1 cellular context compared by ENCODE assay signal in the genomic region with DNA sequence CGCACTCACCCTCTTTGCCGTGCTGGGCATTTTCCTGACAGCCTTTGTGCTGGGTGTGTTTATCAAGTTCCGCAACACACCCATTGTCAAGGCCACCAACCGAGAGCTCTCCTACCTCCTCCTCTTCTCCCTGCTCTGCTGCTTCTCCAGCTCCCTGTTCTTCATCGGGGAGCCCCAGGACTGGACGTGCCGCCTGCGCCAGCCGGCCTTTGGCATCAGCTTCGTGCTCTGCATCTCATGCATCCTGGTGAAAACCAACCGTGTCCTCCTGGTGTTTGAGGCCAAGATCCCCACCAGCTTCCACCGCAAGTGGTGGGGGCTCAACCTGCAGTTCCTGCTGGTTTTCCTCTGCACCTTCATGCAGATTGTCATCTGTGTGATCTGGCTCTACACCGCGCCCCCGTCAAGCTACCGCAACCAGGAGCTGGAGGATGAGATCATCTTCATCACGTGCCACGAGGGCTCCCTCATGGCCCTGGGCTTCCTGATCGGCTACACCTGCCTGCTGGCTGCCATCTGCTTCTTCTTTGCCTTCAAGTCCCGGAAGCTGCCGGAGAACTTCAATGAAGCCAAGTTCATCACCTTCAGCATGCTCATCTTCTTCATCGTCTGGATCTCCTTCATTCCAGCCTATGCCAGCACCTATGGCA.
TF ChIP-seq lines count a peak whose summit lies in the region.

No MANE protein-coding gene starts in this region.

TF ChIP-seq in A549, 52 proteins besides CTCF, POLR2A, EP300 and RAD21 (continued from another document):
- TF ChIP-seq, protein P1, sequence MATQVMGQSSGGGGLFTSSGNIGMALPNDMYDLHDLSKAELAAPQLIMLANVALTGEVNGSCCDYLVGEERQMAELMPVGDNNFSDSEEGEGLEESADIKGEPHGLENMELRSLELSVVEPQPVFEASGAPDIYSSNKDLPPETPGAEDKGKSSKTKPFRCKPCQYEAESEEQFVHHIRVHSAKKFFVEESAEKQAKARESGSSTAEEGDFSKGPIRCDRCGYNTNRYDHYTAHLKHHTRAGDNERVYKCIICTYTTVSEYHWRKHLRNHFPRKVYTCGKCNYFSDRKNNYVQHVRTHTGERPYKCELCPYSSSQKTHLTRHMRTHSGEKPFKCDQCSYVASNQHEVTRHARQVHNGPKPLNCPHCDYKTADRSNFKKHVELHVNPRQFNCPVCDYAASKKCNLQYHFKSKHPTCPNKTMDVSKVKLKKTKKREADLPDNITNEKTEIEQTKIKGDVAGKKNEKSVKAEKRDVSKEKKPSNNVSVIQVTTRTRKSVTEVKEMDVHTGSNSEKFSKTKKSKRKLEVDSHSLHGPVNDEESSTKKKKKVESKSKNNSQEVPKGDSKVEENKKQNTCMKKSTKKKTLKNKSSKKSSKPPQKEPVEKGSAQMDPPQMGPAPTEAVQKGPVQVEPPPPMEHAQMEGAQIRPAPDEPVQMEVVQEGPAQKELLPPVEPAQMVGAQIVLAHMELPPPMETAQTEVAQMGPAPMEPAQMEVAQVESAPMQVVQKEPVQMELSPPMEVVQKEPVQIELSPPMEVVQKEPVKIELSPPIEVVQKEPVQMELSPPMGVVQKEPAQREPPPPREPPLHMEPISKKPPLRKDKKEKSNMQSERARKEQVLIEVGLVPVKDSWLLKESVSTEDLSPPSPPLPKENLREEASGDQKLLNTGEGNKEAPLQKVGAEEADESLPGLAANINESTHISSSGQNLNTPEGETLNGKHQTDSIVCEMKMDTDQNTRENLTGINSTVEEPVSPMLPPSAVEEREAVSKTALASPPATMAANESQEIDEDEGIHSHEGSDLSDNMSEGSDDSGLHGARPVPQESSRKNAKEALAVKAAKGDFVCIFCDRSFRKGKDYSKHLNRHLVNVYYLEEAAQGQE (IDR thresholded peaks at IDR 0.05) = no peak
- TF ChIP-seq JUNB (IDR thresholded peaks at IDR 0.05) (no peak), CHD2 (IDR thresholded peaks at IDR 0.05; ENCODE audit: low read length, partially characterized antibody) (no peak), MAZ (IDR thresholded peaks at IDR 0.05; ENCODE audit: borderline replicate concordance, low read depth, low read length) (no peak), FOSB (CRISPR knock-in tag; IDR thresholded peaks at IDR 0.05) (no peak), RCOR1 (IDR thresholded peaks at IDR 0.05; ENCODE audit: low read depth, low read length) (no peak)
- TF ChIP-seq, protein P2, sequence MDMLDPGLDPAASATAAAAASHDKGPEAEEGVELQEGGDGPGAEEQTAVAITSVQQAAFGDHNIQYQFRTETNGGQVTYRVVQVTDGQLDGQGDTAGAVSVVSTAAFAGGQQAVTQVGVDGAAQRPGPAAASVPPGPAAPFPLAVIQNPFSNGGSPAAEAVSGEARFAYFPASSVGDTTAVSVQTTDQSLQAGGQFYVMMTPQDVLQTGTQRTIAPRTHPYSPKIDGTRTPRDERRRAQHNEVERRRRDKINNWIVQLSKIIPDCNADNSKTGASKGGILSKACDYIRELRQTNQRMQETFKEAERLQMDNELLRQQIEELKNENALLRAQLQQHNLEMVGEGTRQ (IDR thresholded peaks at IDR 0.05) = no peak
- TF ChIP-seq, protein P3, sequence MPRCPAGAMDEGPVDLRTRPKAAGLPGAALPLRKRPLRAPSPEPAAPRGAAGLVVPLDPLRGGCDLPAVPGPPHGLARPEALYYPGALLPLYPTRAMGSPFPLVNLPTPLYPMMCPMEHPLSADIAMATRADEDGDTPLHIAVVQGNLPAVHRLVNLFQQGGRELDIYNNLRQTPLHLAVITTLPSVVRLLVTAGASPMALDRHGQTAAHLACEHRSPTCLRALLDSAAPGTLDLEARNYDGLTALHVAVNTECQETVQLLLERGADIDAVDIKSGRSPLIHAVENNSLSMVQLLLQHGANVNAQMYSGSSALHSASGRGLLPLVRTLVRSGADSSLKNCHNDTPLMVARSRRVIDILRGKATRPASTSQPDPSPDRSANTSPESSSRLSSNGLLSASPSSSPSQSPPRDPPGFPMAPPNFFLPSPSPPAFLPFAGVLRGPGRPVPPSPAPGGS (IDR thresholded peaks at IDR 0.05) = no peak
